ENCODE assay signal across 29 cellular contexts in the genomic region with DNA sequence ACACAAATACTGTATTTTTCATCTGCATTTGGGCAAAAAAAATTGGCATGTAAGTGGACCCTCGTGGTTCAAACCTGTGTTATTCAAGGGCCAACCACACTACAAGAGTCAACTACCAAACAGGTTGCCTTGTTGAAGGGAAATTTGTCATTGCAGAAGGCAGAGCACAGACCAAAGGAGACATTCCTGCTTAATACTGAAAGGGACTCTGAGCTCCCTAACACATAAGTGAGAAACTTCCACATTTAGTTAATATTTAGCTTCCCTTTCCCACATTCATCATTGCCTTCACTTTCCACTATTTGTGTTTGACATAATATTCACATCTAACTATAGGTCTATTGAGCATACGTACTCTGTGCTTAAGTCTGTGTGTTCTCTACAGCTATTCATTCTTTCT.
"Had no signal": no experiment of that assay in that cellular context is flagged by ENCODE, and none has a peak within 500 bp of the region (broad histone marks: within the 10 kb centered on the region; RNA-seq: fewer than 3 reads in every experiment).

No MANE protein-coding gene starts in this region.

- DNase-seq: activated CD4-positive, alpha-beta memory T cell treated with anti-CD3 and anti-CD28 coated beads, Interleukin-2, amount 10 ng/mL, durations not matched to agents 7 days and 5 days; activated CD4-positive, alpha-beta T cell treated with anti-CD3 and anti-CD28 coated beads for 36 hours; activated CD4-positive, alpha-beta T cell treated with anti-CD3 and anti-CD28 coated beads, Interleukin-2, amount 10 ng/mL, durations not matched to agents 24 days and 14 days; activated CD4-positive, alpha-beta T cell treated with anti-CD3 and anti-CD28 coated beads, Interleukin-2, amount 50 U/mL, for 4 hours; activated CD4-positive, CD25-positive, alpha-beta regulatory T cell; activated CD4-positive, CD25-positive, alpha-beta regulatory T cell treated with anti-CD3 and anti-CD28 coated beads, Interleukin-2, amount 50 U/mL, for 72 hours; activated effector memory CD4-positive, alpha-beta T cell treated with Interleukin-2 at 50 U/mL for 16 hours; activated gamma-delta T cell treated with Interleukin-2 at 50 U/mL for 16 hours; activated naive CD4-positive, alpha-beta T cell treated with Interleukin-2 at 50 U/mL for 16 hours; activated naive CD8-positive, alpha-beta T cell treated with anti-CD3 and anti-CD28 coated beads for 36 hours; activated naive CD8-positive, alpha-beta T cell treated with anti-CD3 and anti-CD28 coated beads, Interleukin-2, amount 50 U/mL, for 24 hours; activated T-cell treated with anti-CD3 and anti-CD28 coated beads, Interleukin-2, amount 50 U/mL, for 4 hours; adrenal gland; central memory CD4-positive, alpha-beta T cell; cerebellar nuclear complex; colonic mucosa; effector CD8-positive, alpha-beta T cell; endodermal cell; foreskin fibroblast; head of caudate nucleus; T-helper 2 cell had no signal

- ATAC-seq: activated CD4-positive, alpha-beta T cell treated with anti-CD3 and anti-CD28 coated beads for 36 hours; activated naive CD8-positive, alpha-beta T cell treated with anti-CD3 and anti-CD28 coated beads, Interleukin-2, amount 50 U/mL, for 24 hours; activated T-cell treated with anti-CD3 and anti-CD28 coated beads, Interleukin-2, amount 50 U/mL, for 4 hours; activated T-helper 17 cell treated with anti-CD3 and anti-CD28 coated beads, Interleukin-2, amount 50 U/mL, for 72 hours; esophagus mucosa had no signal

- H3K27ac ChIP-seq: adrenal gland, ascending aorta, breast epithelium, cardiac muscle cell, colonic mucosa had no signal

- H3K36me3 ChIP-seq: adrenal gland, ascending aorta, breast epithelium, cardiac muscle cell, colonic mucosa had no signal

- H3K4me3 Mint-ChIP-seq: activated CD4-positive, alpha-beta memory T cell treated with anti-CD3 and anti-CD28 coated beads, Interleukin-2, amount 10 ng/mL, durations not matched to agents 7 days and 5 days; activated CD4-positive, alpha-beta T cell treated with anti-CD3 and anti-CD28 coated beads for 36 hours; activated CD4-positive, alpha-beta T cell treated with anti-CD3 and anti-CD28 coated beads, Interleukin-2, amount 10 ng/mL, durations not matched to agents 24 days and 14 days; activated naive CD4-positive, alpha-beta T cell treated with anti-CD3 and anti-CD28 coated beads, Interleukin-2, amount 50 U/mL, for 24 hours; activated naive CD8-positive, alpha-beta T cell treated with anti-CD3 and anti-CD28 coated beads for 36 hours; activated naive CD8-positive, alpha-beta T cell treated with anti-CD3 and anti-CD28 coated beads, Interleukin-2, amount 50 U/mL, for 24 hours; activated T-cell treated with anti-CD3 and anti-CD28 coated beads, Interleukin-2, amount 50 U/mL, for 4 hours; activated T-helper 17 cell treated with anti-CD3 and anti-CD28 coated beads, Interleukin-2, amount 50 U/mL, for 72 hours; brain; endodermal cell had no signal

- FAIRE-seq: frontal cortex had no signal

- H3K36me3 Mint-ChIP-seq: activated naive CD4-positive, alpha-beta T cell treated with anti-CD3 and anti-CD28 coated beads, Interleukin-2, amount 50 U/mL, for 24 hours; activated naive CD8-positive, alpha-beta T cell treated with anti-CD3 and anti-CD28 coated beads for 36 hours; brain had no signal

- H3K27me3 Mint-ChIP-seq: activated CD4-positive, alpha-beta memory T cell treated with anti-CD3 and anti-CD28 coated beads, Interleukin-2, amount 10 ng/mL, durations not matched to agents 7 days and 5 days; activated CD4-positive, alpha-beta T cell treated with anti-CD3 and anti-CD28 coated beads for 36 hours; activated CD4-positive, alpha-beta T cell treated with anti-CD3 and anti-CD28 coated beads, Interleukin-2, amount 10 ng/mL, durations not matched to agents 24 days and 14 days; activated naive CD8-positive, alpha-beta T cell treated with anti-CD3 and anti-CD28 coated beads for 36 hours; activated naive CD8-positive, alpha-beta T cell treated with anti-CD3 and anti-CD28 coated beads, Interleukin-2, amount 50 U/mL, for 24 hours; activated T-helper 17 cell treated with anti-CD3 and anti-CD28 coated beads, Interleukin-2, amount 50 U/mL, for 72 hours had no signal

- H3K27me3 ChIP-seq: adrenal gland, ascending aorta, breast epithelium, cardiac muscle cell, colonic mucosa had no signal

- H3K9me3 Mint-ChIP-seq: activated naive CD4-positive, alpha-beta T cell treated with anti-CD3 and anti-CD28 coated beads, Interleukin-2, amount 50 U/mL, for 24 hours had no signal

- H3K4me1 Mint-ChIP-seq: activated CD4-positive, alpha-beta memory T cell treated with anti-CD3 and anti-CD28 coated beads, Interleukin-2, amount 10 ng/mL, durations not matched to agents 7 days and 5 days; activated CD4-positive, alpha-beta T cell treated with anti-CD3 and anti-CD28 coated beads for 36 hours; activated CD4-positive, alpha-beta T cell treated with anti-CD3 and anti-CD28 coated beads, Interleukin-2, amount 10 ng/mL, durations not matched to agents 24 days and 14 days; activated naive CD4-positive, alpha-beta T cell treated with anti-CD3 and anti-CD28 coated beads, Interleukin-2, amount 50 U/mL, for 24 hours; activated naive CD8-positive, alpha-beta T cell treated with anti-CD3 and anti-CD28 coated beads for 36 hours; activated naive CD8-positive, alpha-beta T cell treated with anti-CD3 and anti-CD28 coated beads, Interleukin-2, amount 50 U/mL, for 24 hours; activated T-helper 17 cell treated with anti-CD3 and anti-CD28 coated beads, Interleukin-2, amount 50 U/mL, for 72 hours; endodermal cell had no signal

- H3K4me3 ChIP-seq: adrenal gland, ascending aorta, breast epithelium, cardiac muscle cell, colonic mucosa had no signal

- H3K9me3 ChIP-seq: adrenal gland, ascending aorta, colonic mucosa had no signal

- H3K27ac Mint-ChIP-seq: activated CD4-positive, alpha-beta memory T cell treated with anti-CD3 and anti-CD28 coated beads, Interleukin-2, amount 10 ng/mL, durations not matched to agents 7 days and 5 days; activated CD4-positive, alpha-beta T cell treated with anti-CD3 and anti-CD28 coated beads for 36 hours; activated CD4-positive, alpha-beta T cell treated with anti-CD3 and anti-CD28 coated beads, Interleukin-2, amount 10 ng/mL, durations not matched to agents 24 days and 14 days; activated naive CD4-positive, alpha-beta T cell treated with anti-CD3 and anti-CD28 coated beads, Interleukin-2, amount 50 U/mL, for 24 hours; activated naive CD8-positive, alpha-beta T cell treated with anti-CD3 and anti-CD28 coated beads for 36 hours; activated naive CD8-positive, alpha-beta T cell treated with anti-CD3 and anti-CD28 coated beads, Interleukin-2, amount 50 U/mL, for 24 hours; activated T-helper 17 cell treated with anti-CD3 and anti-CD28 coated beads, Interleukin-2, amount 50 U/mL, for 72 hours; brain; endodermal cell had no signal

- H3K4me1 ChIP-seq: adrenal gland, ascending aorta, breast epithelium, colonic mucosa had no signal
